Comparison of ENCODE assay signal across 8 cellular contexts in genomic region chr20:11891081-11891826, GRCh38. TPM values are rescaled to one million over a fixed set of nuclear protein-coding genes. Genes with fewer than 3 reads are reported as not detected.
A peak's percentile ranks its signal among the peaks of the same experiment; 100 is the strongest.
DNase-seq lines count a peak whose midpoint lies in the region; ATAC-seq, FAIRE-seq and TF ChIP-seq lines count a peak whose summit lies in the region.

No MANE protein-coding gene starts in this region.

- DNase-seq in AG20443 (ENCODE audit: low spot score) (peak; percentile 60), RKO (ENCODE audit: low spot score) (peak; percentile 62), caudate nucleus (lab: John Stamatoyannopoulos, UW) (peak in 47 of 61 donors; percentile 7 to 73 (median 47)), kidney (peak; percentile 87), NCI-H226 (no peak)

- H3K9me3 ChIP-seq in kidney (ENCODE audit: control insufficient read depth in 1 of 2, low read length in 2 of 2) = no peaks in the 10 kb centered on the region

- TF ChIP-seq CTCF in kidney (IDR thresholded peaks at IDR 0.05; ENCODE audit: borderline replicate concordance, extremely low read depth, insufficient read depth) = no peak

- peak; percentile 11 for ATAC-seq in GM18870 (IDR thresholded peaks at IDR 0.05; ENCODE audit: unreplicated experiment)
- peak; percentile 22 for ATAC-seq in HG03457 (IDR thresholded peaks at IDR 0.05; ENCODE audit: unreplicated experiment)

- H3K4me3 ChIP-seq in kidney (ENCODE audit: low read length in 2 of 2) (peak overlapping the region; percentile 62 to 89), skin epidermis (peak overlapping the region; percentile 73 to 96 (median 84))

- no peaks in the 10 kb centered on the region for H3K36me3 ChIP-seq in kidney (ENCODE audit: control insufficient read depth in 1 of 2, insufficient read depth in 2 of 2, low read length in 2 of 2)

- H3K4me1 ChIP-seq in kidney (ENCODE audit: control insufficient read depth in 1 of 2, insufficient read depth in 1 of 2, low read depth in 1 of 2, low read length in 2 of 2) = peaks cover 0 to 12% of the 10 kb centered on the region in 2 donors

- intact Hi-C loops in kidney (cut with DNase I) = no loop called here

- FAIRE-seq in kidney (lab: Jason Lieb, UNC) = no peak

- peak overlapping the region; percentile 41 to 71 for H3K9ac ChIP-seq in kidney (ENCODE audit: low read length in 2 of 2)

- H3K27ac ChIP-seq in caudate nucleus (ENCODE audit: low read depth, low read length) = peak overlapping the region; percentile 95
- H3K27ac ChIP-seq in kidney (ENCODE audit: low read depth in 2 of 2, low read length in 2 of 2) = peak overlapping the region; percentile 54 to 90
- H3K27ac ChIP-seq in skin epidermis = peak overlapping the region; percentile 59 to 96 (median 88)

RNA-seq across cellular contexts. Expression of gene BTBD3, which starts 26.4 kb away (rescaled TPM):
- total RNA-seq in kidney = 37.7 TPM
- 11.6 TPM for polyA plus RNA-seq in kidney (ENCODE audit: insufficient read depth, low read depth, low replicate concordance)
